ENCODE assay signal across 16 cellular contexts in the genomic region with DNA sequence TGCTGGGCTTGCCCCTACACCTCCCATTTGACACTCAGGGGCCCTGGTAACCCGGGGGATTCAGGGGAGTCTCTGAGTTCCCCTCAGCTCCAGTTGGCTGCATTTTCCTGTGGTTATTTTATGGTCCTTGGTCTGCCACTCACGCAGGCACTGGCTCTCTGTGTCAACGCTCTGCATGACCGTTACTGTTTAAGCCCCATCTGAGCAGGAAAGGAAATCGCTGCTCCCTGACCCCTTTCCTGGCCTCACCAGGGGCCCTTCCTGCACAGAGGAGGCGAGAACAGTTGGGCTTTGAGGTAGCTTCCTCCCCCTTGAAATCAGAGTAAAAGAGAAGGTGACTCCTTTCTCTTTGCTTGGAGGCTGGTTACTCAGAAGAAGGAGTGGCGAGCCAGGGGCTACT. TPM values are rescaled to one million over a fixed set of nuclear protein-coding genes. Genes with fewer than 3 reads are reported as not detected.
A peak's percentile ranks its signal among the peaks of the same experiment; 100 is the strongest.
DNase-seq lines count a peak whose midpoint lies in the region; ATAC-seq and TF ChIP-seq lines count a peak whose summit lies in the region.
"Had no signal": no experiment of that assay in that cellular context is flagged by ENCODE, and none has a peak within 500 bp of the region (broad histone marks: within the 10 kb centered on the region; RNA-seq: fewer than 3 reads in every experiment).

No MANE protein-coding gene starts in this region.

- H2BK120ac ChIP-seq in mesenchymal stem cell (ENCODE audit: low read depth, low read length): no peak overlapping the region

- TF ChIP-seq CTCF in DND-41 (IDR thresholded peaks at IDR 0.05; ENCODE audit: borderline replicate concordance, extremely low read depth, low read length, poor library complexity, severe bottlenecking) (no peak), type B pancreatic cell (conservative IDR thresholded peaks at IDR 0.05) (no peak)

- no peaks in the 10 kb centered on the region for H3K79me2 ChIP-seq in DND-41 (ENCODE audit: insufficient read depth, low read length)

- H4K8ac ChIP-seq in mesenchymal stem cell (ENCODE audit: low read length): peak overlapping the region; percentile 62

- no peak overlapping the region for H2BK15ac ChIP-seq in mesenchymal stem cell (ENCODE audit: low read depth, poor library complexity, severe bottlenecking)

- H2BK5ac ChIP-seq in mesenchymal stem cell (ENCODE audit: low read depth, low read length, poor library complexity, severe bottlenecking): no peak overlapping the region

- no peaks in the 10 kb centered on the region for H3K9me3 ChIP-seq in DND-41 (ENCODE audit: insufficient read depth, low read length, severe bottlenecking)
- no peaks in the 10 kb centered on the region for H3K9me3 ChIP-seq in mesenchymal stem cell (ENCODE audit: control insufficient read depth, low read length)
- H3K9me3 ChIP-seq: body of pancreas, uterus had no signal

- H3K4me2 ChIP-seq in DND-41 (ENCODE audit: insufficient read depth, low read length): no peak overlapping the region
- H3K4me2 ChIP-seq in mesenchymal stem cell (ENCODE audit: low read length, poor library complexity, severe bottlenecking): no peak overlapping the region

- H3K4me3 ChIP-seq in DND-41 (ENCODE audit: low read depth in 1 of 2, low read length in 2 of 2): no peak overlapping the region
- no peak overlapping the region for H3K4me3 ChIP-seq in mesenchymal stem cell (ENCODE audit: insufficient read depth in 1 of 2, low read depth in 1 of 2, low read length in 2 of 2)
- H3K4me3 ChIP-seq: body of pancreas, uterus had no signal

- no peaks in the 10 kb centered on the region for H4K20me1 ChIP-seq in DND-41 (ENCODE audit: insufficient read depth, low read length)

- 12% methylated on average over 7 of the region's 7 CpGs for WGBS in mesenchymal stem cell

- no peak overlapping the region for H3K9ac ChIP-seq in DND-41 (ENCODE audit: low read depth, low read length)
- no peak overlapping the region for H3K9ac ChIP-seq in mesenchymal stem cell (ENCODE audit: low read length)

- H2AFZ ChIP-seq in DND-41 (ENCODE audit: low read depth, low read length) (no peak overlapping the region), mesenchymal stem cell (ENCODE audit: low read depth, low read length) (no peak overlapping the region)

- peaks cover 40% of the 10 kb centered on the region for H3K27me3 Mint-ChIP-seq in type B pancreatic cell
- H3K27me3 Mint-ChIP-seq in T-helper 2 cell treated with Interferon-gamma antibody and Interleukin-4, amounts not matched to agents 5 μg/mL and 100 μg/mL, for 36 hours (ENCODE audit: low read depth): peaks cover 32% of the 10 kb centered on the region

- no peaks in the 10 kb centered on the region for H3K36me3 ChIP-seq in DND-41 (ENCODE audit: insufficient read depth, low read length)
- peaks cover 0 to 10% of the 10 kb centered on the region in 2 experiments for H3K36me3 ChIP-seq in mesenchymal stem cell (ENCODE audit: control insufficient read depth in 1 of 2, insufficient read depth in 2 of 2, low read depth in 1 of 2, low read length in 2 of 2)
- H3K36me3 ChIP-seq: uterus had no signal

- H2BK12ac ChIP-seq in mesenchymal stem cell (ENCODE audit: low read length in 2 of 2): peak overlapping the region in 1 of 2 experiments; percentile 28

- H4K91ac ChIP-seq in mesenchymal stem cell (ENCODE audit: low read length): no peak overlapping the region

- peak overlapping the region in 1 of 2 experiments; percentile 65 for H3K23ac ChIP-seq in mesenchymal stem cell (ENCODE audit: low read length in 2 of 2)

- no peak overlapping the region for H3K4me3 Mint-ChIP-seq in type B pancreatic cell
- no peak overlapping the region for H3K4me3 Mint-ChIP-seq in T-helper 2 cell treated with Interferon-gamma antibody and Interleukin-4, amounts not matched to agents 5 μg/mL and 100 μg/mL, for 36 hours

- no peaks in the 10 kb centered on the region for H3K4me1 ChIP-seq in DND-41 (ENCODE audit: insufficient read depth, low read length)
- peaks cover 20% of the 10 kb centered on the region for H3K4me1 ChIP-seq in mesenchymal stem cell (ENCODE audit: control insufficient read depth, insufficient read depth, low read depth, low read length)

- H2AK5ac ChIP-seq in mesenchymal stem cell (ENCODE audit: low read length, severe bottlenecking): no peak overlapping the region

- H3K18ac ChIP-seq in mesenchymal stem cell (ENCODE audit: low read depth in 1 of 2, low read length in 2 of 2): no peak overlapping the region

- H3K27ac Mint-ChIP-seq in type B pancreatic cell: no peak overlapping the region
- H3K27ac Mint-ChIP-seq in T-helper 2 cell treated with Interferon-gamma antibody and Interleukin-4, amounts not matched to agents 5 μg/mL and 100 μg/mL, for 36 hours: no peak overlapping the region

- no peak for DNase-seq in DND-41
- DNase-seq in UCSD-AML1 (lab: John Stamatoyannopoulos, UW; ENCODE audit: unreplicated experiment): peak; percentile 69
- DNase-seq in mesenchymal stem cell: no peak
- DNase-seq in NCI-H1436 (lab: John Stamatoyannopoulos, UW): no peak
- DNase-seq in NCI-H2196 (lab: John Stamatoyannopoulos, UW; ENCODE audit: unreplicated experiment): no peak
- DNase-seq in type B pancreatic cell (ENCODE audit: extremely low spot score, unreplicated experiment): no peak
- DNase-seq in T-helper 2 cell treated with Interferon-gamma antibody and Interleukin-4, amounts not matched to agents 5 μg/mL and 100 μg/mL, for 36 hours (ENCODE audit: low spot score): no peak
- DNase-seq: activated CD4-positive, CD25-positive, alpha-beta regulatory T cell; activated naive CD4-positive, alpha-beta T cell; body of pancreas; NCI-H2171; stimulated activated naive CD4-positive, alpha-beta T cell treated with Interleukin-2 at 50 U/mL for 16 hours; uterus had no signal

- ATAC-seq in DND-41 (ENCODE audit: insufficient read depth, low read depth) (peak; percentile 39; the same call in 2 of the 3 replicates), HG02610 (IDR thresholded peaks at IDR 0.05; ENCODE audit: unreplicated experiment) (peak; percentile 45)
- ATAC-seq: body of pancreas had no signal

- peaks cover 10% of the 10 kb centered on the region for H3K4me1 Mint-ChIP-seq in type B pancreatic cell (ENCODE audit: unreplicated experiment)
- peaks cover 8% of the 10 kb centered on the region for H3K4me1 Mint-ChIP-seq in T-helper 2 cell treated with Interferon-gamma antibody and Interleukin-4, amounts not matched to agents 5 μg/mL and 100 μg/mL, for 36 hours (ENCODE audit: low read depth)

- H3K4ac ChIP-seq in mesenchymal stem cell (ENCODE audit: low read depth in 1 of 2, low read length in 2 of 2): peak overlapping the region in 1 of 2 experiments; percentile 30

- no peaks in the 10 kb centered on the region for H3K9me3 Mint-ChIP-seq in type B pancreatic cell
- H3K9me3 Mint-ChIP-seq in T-helper 2 cell treated with Interferon-gamma antibody and Interleukin-4, amounts not matched to agents 5 μg/mL and 100 μg/mL, for 36 hours: no peaks in the 10 kb centered on the region

- H3K27ac ChIP-seq in DND-41 (ENCODE audit: low read length): no peak overlapping the region
- no peak overlapping the region for H3K27ac ChIP-seq in mesenchymal stem cell (ENCODE audit: low read length, poor library complexity, severe bottlenecking)
- H3K27ac ChIP-seq: body of pancreas, RWPE1, uterus had no signal

- H3K36me3 Mint-ChIP-seq in type B pancreatic cell: no peaks in the 10 kb centered on the region
- H3K36me3 Mint-ChIP-seq in T-helper 2 cell treated with Interferon-gamma antibody and Interleukin-4, amounts not matched to agents 5 μg/mL and 100 μg/mL, for 36 hours (ENCODE audit: low read depth): no peaks in the 10 kb centered on the region

- no peak overlapping the region for H3K14ac ChIP-seq in mesenchymal stem cell (ENCODE audit: low read length in 2 of 2)

- H3K27me3 ChIP-seq in DND-41 (ENCODE audit: insufficient read depth, low read length, poor library complexity): no peaks in the 10 kb centered on the region
- peaks cover 42% of the 10 kb centered on the region in 2 experiments for H3K27me3 ChIP-seq in mesenchymal stem cell (ENCODE audit: control insufficient read depth in 1 of 2, insufficient read depth in 1 of 2, low read length in 2 of 2)
- H3K27me3 ChIP-seq: uterus had no signal

- H3K79me1 ChIP-seq in mesenchymal stem cell (replicated peaks; ENCODE audit: low read length, poor library complexity, severe bottlenecking): no peaks in the 10 kb centered on the region

RNA-seq across cellular contexts. Expression of a gene that starts 2.4 kb away (rescaled TPM):
- polyA plus RNA-seq in mesenchymal stem cell (2013, experiment 1 of 2): 0.04 TPM
- 0.04 TPM for polyA plus RNA-seq in mesenchymal stem cell (2013, experiment 2 of 2)
- 0.43 and 11.7 TPM in 2 replicates for total RNA-seq in type B pancreatic cell (ENCODE audit: low replicate concordance)

RNA-seq across cellular contexts. Expression of a gene that starts 5.3 kb away (rescaled TPM):
- polyA plus RNA-seq in mesenchymal stem cell (2013, experiment 1 of 2): not detected
- polyA plus RNA-seq in mesenchymal stem cell (2013, experiment 2 of 2): not detected
- 0.43 TPM in 1 of 2 replicates, not detected in the other for total RNA-seq in type B pancreatic cell (ENCODE audit: low replicate concordance)
- total RNA-seq: MCF 10A had no signal

RNA-seq across cellular contexts. Expression of a gene that starts 12.9 kb away (rescaled TPM):
- 76.5 TPM for polyA plus RNA-seq in mesenchymal stem cell (2013, experiment 1 of 2)
- 83.4 TPM for polyA plus RNA-seq in mesenchymal stem cell (2013, experiment 2 of 2)
- 150 and 161 TPM in 2 replicates for total RNA-seq in type B pancreatic cell (ENCODE audit: low replicate concordance)

RNA-seq across cellular contexts. Expression of a gene that starts 13.0 kb away (rescaled TPM):
- 8.3 TPM for polyA plus RNA-seq in mesenchymal stem cell (2013, experiment 1 of 2)
- polyA plus RNA-seq in mesenchymal stem cell (2013, experiment 2 of 2): 8.3 TPM
- total RNA-seq in type B pancreatic cell (ENCODE audit: low replicate concordance): 14.5 and 18.0 TPM in 2 replicates

RNA-seq across cellular contexts. Expression of a gene that starts 26.4 kb away (rescaled TPM):
- 55.4 TPM for polyA plus RNA-seq in mesenchymal stem cell (2013, experiment 1 of 2)
- 56.2 TPM for polyA plus RNA-seq in mesenchymal stem cell (2013, experiment 2 of 2)
- 43.6 and 58.4 TPM in 2 replicates for total RNA-seq in type B pancreatic cell (ENCODE audit: low replicate concordance)
